Comparison of ENCODE assay signal across 8 cellular contexts in the genomic region with DNA sequence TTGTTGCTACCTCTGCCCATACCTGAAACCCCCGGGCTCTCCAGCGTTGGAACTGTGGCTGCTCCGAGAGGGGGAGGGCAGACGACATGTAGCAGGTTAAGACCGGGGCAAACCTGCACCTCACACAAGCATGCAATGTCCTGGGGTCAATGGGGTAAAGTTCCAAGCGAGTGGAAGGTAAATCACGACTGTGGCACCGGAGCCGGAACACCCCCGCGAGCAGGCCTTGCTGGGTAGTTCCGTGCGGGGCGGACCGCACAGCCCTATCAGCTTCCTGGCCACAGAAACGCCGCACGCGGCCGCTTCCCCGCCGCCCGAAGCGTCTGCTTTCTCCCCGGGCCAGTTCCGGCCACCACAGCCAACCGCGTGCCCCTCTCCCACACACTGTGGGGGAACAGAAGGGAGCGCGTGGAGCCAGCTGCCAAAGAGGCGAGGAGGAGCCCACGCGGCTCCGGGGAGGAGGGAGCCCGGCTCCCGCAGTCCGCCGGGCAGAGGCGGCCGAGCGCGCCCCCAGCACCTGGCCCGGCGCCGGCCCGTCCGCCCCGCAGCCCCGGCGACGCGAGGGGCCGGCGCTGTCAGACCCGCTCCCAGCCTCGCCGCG. TPM values are rescaled to one million over a fixed set of nuclear protein-coding genes. Genes with fewer than 3 reads are reported as not detected.
A peak's percentile ranks its signal among the peaks of the same experiment; 100 is the strongest.
DNase-seq lines count a peak whose midpoint lies in the region; ATAC-seq and TF ChIP-seq lines count a peak whose summit lies in the region.

No MANE protein-coding gene starts in this region.

- H3K4me1 Mint-ChIP-seq in Caco-2 (ENCODE audit: low read depth, unreplicated experiment) = peaks cover 25% of the 10 kb centered on the region

- H3K4me3 Mint-ChIP-seq in Caco-2 (ENCODE audit: unreplicated experiment) = peak overlapping the region; percentile 76

- BruUV-seq in Caco-2 (replicated peaks; lab: Mats Ljungman, UMichigan) = no TSS peak

- CTCF ChIA-PET in Caco-2 (lab: Charles Lee) = interaction anchor here (0.5 kb wide), 1 partner anchor 1393 kb away, joined by 5 read pairs; no protein-coding TSS in a partner anchor

- POLR2A ChIA-PET in Caco-2 (lab: Charles Lee) = interaction anchor here (0.6 kb wide), 1 partner anchor 49 kb away, joined by 3 read pairs; no protein-coding TSS in a partner anchor

- peak overlapping the region; percentile 64 for H2AFZ ChIP-seq in neuron (ENCODE audit: low read depth, low read length)

- H3K4me3 ChIP-seq in Caco-2 (ENCODE audit: low read depth, low read length) (peak overlapping the region; percentile 66), fibroblast of the aortic adventitia (ENCODE audit: low read depth, low read length) (peak overlapping the region; percentile 55), neuron (ENCODE audit: low read length) (peak overlapping the region; percentile 71)

- H3K36me3 Mint-ChIP-seq in Caco-2 (ENCODE audit: insufficient read depth, unreplicated experiment) = peaks cover 6% of the 10 kb centered on the region

- H3K9me3 Mint-ChIP-seq in Caco-2 (ENCODE audit: unreplicated experiment) = no peaks in the 10 kb centered on the region

- ATAC-seq in GM21367 (IDR thresholded peaks at IDR 0.05; ENCODE audit: unreplicated experiment) (no peak), GM18870 (IDR thresholded peaks at IDR 0.05; ENCODE audit: unreplicated experiment) (no peak)

- peak overlapping the region; percentile 5 for H3K27ac Mint-ChIP-seq in Caco-2 (ENCODE audit: unreplicated experiment)

- H3K9me3 ChIP-seq in Caco-2 (no peaks in the 10 kb centered on the region), neuron (ENCODE audit: low read length) (no peaks in the 10 kb centered on the region)

- TF ChIP-seq CTCF in Caco-2 (IDR thresholded peaks at IDR 0.05; ENCODE audit: insufficient read depth in 1 of 2, low read depth in 1 of 2, low read length in 1 of 2, severe bottlenecking in 1 of 2, unreplicated experiment in 1 of 2) (no peak), fibroblast of the aortic adventitia (IDR thresholded peaks at IDR 0.05; ENCODE audit: insufficient read depth, low read length) (no peak)

- intact Hi-C loops in Caco-2 (cut with micrococcal nuclease; ENCODE audit: unreplicated experiment) = no loop called here

- no peaks in the 10 kb centered on the region for H3K27me3 ChIP-seq in Caco-2 (replicated peaks; ENCODE audit: control insufficient read depth, insufficient read depth, low read length)
- H3K27me3 ChIP-seq in neuron (ENCODE audit: insufficient read depth, low read length) = no peaks in the 10 kb centered on the region

- H3K36me3 ChIP-seq in Caco-2 (ENCODE audit: control insufficient read depth, insufficient read depth, low read length) = no peaks in the 10 kb centered on the region
- H3K36me3 ChIP-seq in neuron (ENCODE audit: insufficient read depth, low read length) = no peaks in the 10 kb centered on the region

- peak; percentile 58 to 67 for DNase-seq in Caco-2
- DNase-seq in HuH-7.5 (ENCODE audit: low spot score) = peak; percentile 99
- DNase-seq in activated CD8-positive, alpha-beta memory T cell treated with anti-CD3 and anti-CD28 coated beads for 24 hours = peak; percentile 72
- DNase-seq in fibroblast of the aortic adventitia (ENCODE audit: low read depth) = no peak
- DNase-seq in GOT3 (lab: John Stamatoyannopoulos, UW) = no peak

- H3K27me3 Mint-ChIP-seq in Caco-2 (ENCODE audit: insufficient read depth, unreplicated experiment) = peaks cover 3% of the 10 kb centered on the region

- H3K4me1 ChIP-seq in Caco-2 = peaks cover 21% of the 10 kb centered on the region
- peaks cover 23% of the 10 kb centered on the region for H3K4me1 ChIP-seq in neuron (ENCODE audit: insufficient read depth, low read length)

RNA-seq across cellular contexts. Expression of gene SPTBN2, which starts 1.6 kb away (rescaled TPM):
- 37.6 and 45.0 TPM in 2 replicates for total RNA-seq in Caco-2 (2022)
- total RNA-seq in fibroblast of the aortic adventitia (ENCODE audit: low replicate concordance) = 0.27 and 4.9 TPM in 2 replicates

RNA-seq across cellular contexts. Expression of gene RBM4B, which starts 49.7 kb away (rescaled TPM):
- total RNA-seq in Caco-2 (2022) (39.8 and 45.8 TPM in 2 replicates), fibroblast of the aortic adventitia (ENCODE audit: low replicate concordance) (7.5 and 23.9 TPM in 2 replicates)

Comparison
In these comparisons a context has a peak if more than half of its experiments do, and no peak if none do; other contexts are left out.
1. DNase-seq: peak in Caco-2 (2 of 2), HuH-7.5 (single experiment) and activated CD8-positive, alpha-beta memory T cell treated with anti-CD3 and anti-CD28 coated beads for 24 hours (single experiment); none in fibroblast of the aortic adventitia (single experiment) and GOT3 (single experiment).
2. Peak in every context shown above with its lines, with median percentiles within 50 percentile points of each other: H3K4me3 ChIP-seq.